1 cellular context compared by ENCODE assay signal in genomic region chr2:28768952-28769351, GRCh38.
TF ChIP-seq lines count a peak whose summit lies in the region.

No MANE protein-coding gene starts in this region.

TF ChIP-seq in WTC11, 78 proteins besides CTCF, POLR2A, EP300 and RAD21:
- no peak for TF ChIP-seq HMGXB4 (CRISPR knock-in tag; IDR thresholded peaks at IDR 0.05)
- no peak for TF ChIP-seq CDX4 (CRISPR knock-in tag; IDR thresholded peaks at IDR 0.05; ENCODE audit: borderline replicate concordance)
- no peak for TF ChIP-seq MXD4 (CRISPR knock-in tag; IDR thresholded peaks at IDR 0.05; ENCODE audit: borderline replicate concordance)
- TF ChIP-seq OVOL2 (CRISPR knock-in tag; IDR thresholded peaks at IDR 0.05; ENCODE audit: borderline replicate concordance), result no peak
- no peak for TF ChIP-seq KAT7 (CRISPR knock-in tag; IDR thresholded peaks at IDR 0.05; ENCODE audit: borderline replicate concordance)
- TF ChIP-seq FOXJ3 (CRISPR knock-in tag; IDR thresholded peaks at IDR 0.05; ENCODE audit: borderline replicate concordance), result no peak
- no peak for TF ChIP-seq SMAD4 (CRISPR knock-in tag; IDR thresholded peaks at IDR 0.05)
- TF ChIP-seq, protein P1, sequence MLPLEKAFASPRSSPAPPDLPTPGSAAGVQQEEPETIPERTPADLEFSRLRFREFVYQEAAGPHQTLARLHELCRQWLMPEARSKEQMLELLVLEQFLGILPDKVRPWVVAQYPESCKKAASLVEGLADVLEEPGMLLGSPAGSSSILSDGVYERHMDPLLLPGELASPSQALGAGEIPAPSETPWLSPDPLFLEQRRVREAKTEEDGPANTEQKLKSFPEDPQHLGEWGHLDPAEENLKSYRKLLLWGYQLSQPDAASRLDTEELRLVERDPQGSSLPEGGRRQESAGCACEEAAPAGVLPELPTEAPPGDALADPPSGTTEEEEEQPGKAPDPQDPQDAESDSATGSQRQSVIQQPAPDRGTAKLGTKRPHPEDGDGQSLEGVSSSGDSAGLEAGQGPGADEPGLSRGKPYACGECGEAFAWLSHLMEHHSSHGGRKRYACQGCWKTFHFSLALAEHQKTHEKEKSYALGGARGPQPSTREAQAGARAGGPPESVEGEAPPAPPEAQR (CRISPR knock-in tag; IDR thresholded peaks at IDR 0.05), result no peak
- no peak for TF ChIP-seq ZNF396 (CRISPR knock-in tag; IDR thresholded peaks at IDR 0.05; ENCODE audit: borderline replicate concordance)
- no peak for TF ChIP-seq ZNF121 (CRISPR knock-in tag; IDR thresholded peaks at IDR 0.05)
- TF ChIP-seq PRRX2 (CRISPR knock-in tag; IDR thresholded peaks at IDR 0.05), result no peak
- no peak for TF ChIP-seq ZNF416 (CRISPR knock-in tag; IDR thresholded peaks at IDR 0.05)
